9 cellular contexts compared by ENCODE assay signal in the genomic region with DNA sequence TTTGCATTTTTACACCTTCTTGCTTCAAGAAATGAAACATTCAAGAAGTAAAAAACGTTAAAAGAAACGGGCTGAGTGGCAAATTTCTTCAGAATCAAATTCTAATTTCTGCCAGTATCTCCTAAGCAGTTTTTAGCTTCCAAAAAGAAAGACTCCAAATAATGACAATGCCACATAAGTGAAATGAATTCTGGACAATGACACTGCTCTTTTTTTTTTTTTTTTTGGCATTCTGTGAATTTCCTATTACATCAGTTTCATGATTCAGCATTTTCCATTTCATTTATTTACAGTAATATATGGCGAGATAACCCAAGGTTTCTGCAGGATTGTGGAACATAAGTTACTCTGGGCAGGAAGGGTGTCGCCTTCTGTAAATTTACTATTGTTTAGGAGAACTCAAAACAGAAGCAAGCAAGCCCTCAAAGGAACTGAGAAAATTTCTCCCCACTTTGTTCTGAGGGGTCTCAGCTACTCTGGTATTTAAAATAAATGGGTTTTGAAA. TPM values are rescaled to one million over a fixed set of nuclear protein-coding genes. Genes with fewer than 3 reads are reported as not detected.
A peak's percentile ranks its signal among the peaks of the same experiment; 100 is the strongest.
DNase-seq lines count a peak whose midpoint lies in the region; ATAC-seq and TF ChIP-seq lines count a peak whose summit lies in the region.
"Had no signal": no experiment of that assay in that cellular context is flagged by ENCODE, and none has a peak within 500 bp of the region (broad histone marks: within the 10 kb centered on the region; RNA-seq: fewer than 3 reads in every experiment).

No MANE protein-coding gene starts in this region.

- no peak for TF ChIP-seq CTCF in ovary (IDR thresholded peaks at IDR 0.05)

- peak overlapping the region; percentile 78 to 90 (median 86) for H3K9ac ChIP-seq in BLaER1 treated with 17β-estradiol and CSF1 and Interleukin-3, amounts not matched to agents 10 nM and 100 nM

- peak overlapping the region; percentile 73 to 96 (median 85) for H3K4me2 ChIP-seq in BLaER1 treated with 17β-estradiol and CSF1 and Interleukin-3, amounts not matched to agents 10 nM and 100 nM

- peaks cover 55 to 83% (median 68%) of the 10 kb centered on the region in 10 experiments for H3K4me1 ChIP-seq in BLaER1 treated with 17β-estradiol and CSF1 and Interleukin-3, amounts not matched to agents 10 nM and 100 nM
- H3K4me1 ChIP-seq in muscle layer of duodenum (ENCODE audit: control insufficient read depth in 1 of 2, insufficient read depth in 2 of 2, low read length in 2 of 2) = peaks cover 7% of the 10 kb centered on the region in 2 donors
- no peaks in the 10 kb centered on the region for H3K4me1 ChIP-seq in ovary (ENCODE audit: insufficient read depth)

- no peak for DNase-seq in central memory CD8-positive, alpha-beta T cell (ENCODE audit: low spot score in 2 of 2)
- DNase-seq in NCI-H1436 treated with DMSO at 0.1 percent for 48 hours (lab: John Stamatoyannopoulos, UW) (no peak), ovary (no peak)

- H3K27me3 Mint-ChIP-seq in IgD-negative memory B cell = no peaks in the 10 kb centered on the region
- H3K27me3 Mint-ChIP-seq in central memory CD8-positive, alpha-beta T cell = no peaks in the 10 kb centered on the region

- H3K36me3 ChIP-seq in BLaER1 treated with 17β-estradiol and CSF1 and Interleukin-3, amounts not matched to agents 10 nM and 100 nM = no peaks in the 10 kb centered on the region
- H3K36me3 ChIP-seq in muscle layer of duodenum (ENCODE audit: control insufficient read depth in 1 of 2, insufficient read depth in 2 of 2, low read length in 2 of 2) (no peaks in the 10 kb centered on the region), ovary (no peaks in the 10 kb centered on the region)
- H3K36me3 ChIP-seq: thyroid gland had no signal

- peaks cover 0 to 3% (median 0%) of the 10 kb centered on the region in 3 donors for H3K9me3 Mint-ChIP-seq in IgD-negative memory B cell
- no peaks in the 10 kb centered on the region for H3K9me3 Mint-ChIP-seq in central memory CD8-positive, alpha-beta T cell

- H3K27me3 ChIP-seq in BLaER1 treated with 17β-estradiol and CSF1 and Interleukin-3, amounts not matched to agents 10 nM and 100 nM = peaks cover 0 to 50% (median 42%) of the 10 kb centered on the region in 11 experiments; a peak in 14 of 22 replicates
- no peaks in the 10 kb centered on the region for H3K27me3 ChIP-seq in muscle layer of duodenum (ENCODE audit: low read depth, low read length)
- H3K27me3 ChIP-seq in ovary = no peaks in the 10 kb centered on the region
- H3K27me3 ChIP-seq: thyroid gland had no signal

- peak overlapping the region; percentile 65 to 88 (median 80); a peak in 21 of 22 replicates for H3K27ac ChIP-seq in BLaER1 treated with 17β-estradiol and CSF1 and Interleukin-3, amounts not matched to agents 10 nM and 100 nM
- H3K27ac ChIP-seq in muscle layer of duodenum (ENCODE audit: low read length) (peak overlapping the region; percentile 80), ovary (no peak overlapping the region)

- H4K20me1 ChIP-seq in BLaER1 treated with 17β-estradiol and CSF1 and Interleukin-3, amounts not matched to agents 10 nM and 100 nM = no peaks in the 10 kb centered on the region

- ATAC-seq in central memory CD8-positive, alpha-beta T cell (replicated peaks; ENCODE audit: extremely low read depth, poor library complexity, severe bottlenecking) = no peak
- no peak for ATAC-seq in GM18870 (IDR thresholded peaks at IDR 0.05; ENCODE audit: unreplicated experiment)
- no peak for ATAC-seq in HG02623 (IDR thresholded peaks at IDR 0.05; ENCODE audit: unreplicated experiment)

- no peak for TF ChIP-seq EP300 in ovary (IDR thresholded peaks at IDR 0.05)

- peak overlapping the region; percentile 88 to 99 (median 97) for H3K27ac Mint-ChIP-seq in IgD-negative memory B cell
- peak overlapping the region; percentile 99 for H3K27ac Mint-ChIP-seq in central memory CD8-positive, alpha-beta T cell (ENCODE audit: low read depth)

- 63 to 78% (median 70%) methylated on average over 4 of the region's 4 CpGs for WGBS in ovary, 3 donors

- no peak for TF ChIP-seq POLR2A in ovary (IDR thresholded peaks at IDR 0.05)

- peak overlapping the region; percentile 76 to 89 (median 82) for H3K4me3 ChIP-seq in BLaER1 treated with 17β-estradiol and CSF1 and Interleukin-3, amounts not matched to agents 10 nM and 100 nM
- H3K4me3 ChIP-seq in muscle layer of duodenum (ENCODE audit: low read depth in 1 of 2, low read length in 2 of 2) (peak overlapping the region; percentile 67 to 84), ovary (no peak overlapping the region)

- peaks cover 41 to 60% (median 59%) of the 10 kb centered on the region in 3 donors for H3K4me1 Mint-ChIP-seq in IgD-negative memory B cell
- H3K4me1 Mint-ChIP-seq in central memory CD8-positive, alpha-beta T cell = peaks cover 55% of the 10 kb centered on the region

- H3K36me3 Mint-ChIP-seq in IgD-negative memory B cell = peaks cover 8% of the 10 kb centered on the region
- H3K36me3 Mint-ChIP-seq in central memory CD8-positive, alpha-beta T cell (ENCODE audit: insufficient read depth) = peaks cover 17% of the 10 kb centered on the region

- no peaks in the 10 kb centered on the region for H3K9me3 ChIP-seq in BLaER1 treated with 17β-estradiol and CSF1 and Interleukin-3, amounts not matched to agents 10 nM and 100 nM (replicated peaks in 1 of 11)
- H3K9me3 ChIP-seq in muscle layer of duodenum (ENCODE audit: control insufficient read depth in 1 of 2, low read length in 2 of 2) (no peaks in the 10 kb centered on the region), ovary (no peaks in the 10 kb centered on the region)
- H3K9me3 ChIP-seq: thyroid gland had no signal

- H3K4me3 Mint-ChIP-seq in IgD-negative memory B cell = peak overlapping the region; percentile 84 to 100 (median 100)
- H3K4me3 Mint-ChIP-seq in central memory CD8-positive, alpha-beta T cell = peak overlapping the region; percentile 99

- intact Hi-C loops in ovary (cut with DNase I) = no loop called here

RNA-seq across cellular contexts. Expression of gene SEL1L3, which starts 1.3 kb away (rescaled TPM):
- polyA plus RNA-seq in IgD-negative memory B cell (174 TPM), ovary (10 to 100 TPM in 1 of 2 donors, 1 to 10 TPM in 1; 4.4 to 19.2 TPM)
- 10 to 100 TPM in 3 of 7 donors, 1 to 10 TPM in 4; 5.0 to 27.7 (median 8.3) TPM for total RNA-seq in ovary

RNA-seq across cellular contexts. Expression of gene SMIM20, which starts 52.5 kb away (rescaled TPM):
- polyA plus RNA-seq in IgD-negative memory B cell (65.3 TPM), ovary (10 to 100 TPM; 38.5 to 46.9 TPM)
- total RNA-seq in ovary = 10 to 100 TPM; 25.4 to 36.8 (median 28.6) TPM

Comparison
In these comparisons a context has a peak if more than half of its experiments do, and no peak if none do; other contexts are left out.
1. H3K27ac ChIP-seq: peak in BLaER1 treated with 17β-estradiol and CSF1 and Interleukin-3, amounts not matched to agents 10 nM and 100 nM (11 of 11) and muscle layer of duodenum (single experiment); none in ovary (0 of 2).